ENCODE assay signal across 7 cellular contexts in genomic region chr2:105403785-105404698, GRCh38. TPM values are rescaled to one million over a fixed set of nuclear protein-coding genes. Genes with fewer than 3 reads are reported as not detected.
DNase-seq lines count a peak whose midpoint lies in the region; ATAC-seq, FAIRE-seq and TF ChIP-seq lines count a peak whose summit lies in the region.

No MANE protein-coding gene starts in this region.

- TF ChIP-seq POLR2A in transverse colon (IDR thresholded peaks at IDR 0.05) (peak; percentile 69), GM12892 (IDR thresholded peaks at IDR 0.05; ENCODE audit: low read depth, low read length) (no peak)

- H3K4me3 ChIP-seq in right atrium auricular region (no peak overlapping the region), transverse colon (no peak overlapping the region)

- in situ Hi-C loops in transverse colon (cut with MboI; ENCODE audit: low pct_ligation_motif_present in 1 of 4, low pct_unique_long_range_greater_than_20kb in 1 of 4, low sequenced_read_pairs in 3 of 4): no loop called here

- H3K9me3 ChIP-seq in right atrium auricular region: no peaks in the 10 kb centered on the region
- H3K9me3 ChIP-seq in transverse colon: no peaks in the 10 kb centered on the region

- H3K27me3 ChIP-seq in right atrium auricular region (no peaks in the 10 kb centered on the region), transverse colon (no peaks in the 10 kb centered on the region)

- intact Hi-C loops in transverse colon (cut with DNase I; ENCODE audit: low total_unique reads): no loop called here

- peak; percentile 90 for DNase-seq in HS-27A (ENCODE audit: low read depth)
- DNase-seq in T1000 (lab: John Stamatoyannopoulos, UW): peak; percentile 86
- DNase-seq in right atrium auricular region (ENCODE audit: low spot score): peak; percentile 61
- DNase-seq in transverse colon: peak; percentile 73
- DNase-seq in SIG-M5 treated with dmso at 0.1 percent for 504 hours (lab: John Stamatoyannopoulos, UW; ENCODE audit: unreplicated experiment): no peak
- no peak for DNase-seq in GM12892 (ENCODE audit: insufficient read length)

- no peak for FAIRE-seq in GM12892 (lab: Jason Lieb, UNC)

- TF ChIP-seq EP300 in transverse colon (IDR thresholded peaks at IDR 0.05; ENCODE audit: low read depth): peak; percentile 29

- no peak for TF ChIP-seq CTCF in right atrium auricular region (IDR thresholded peaks at IDR 0.05)
- TF ChIP-seq CTCF in transverse colon (IDR thresholded peaks at IDR 0.05): peak in 2 of 5 experiments; percentile 10 to 25

- WGBS in transverse colon (ENCODE audit: low coverage in 1 of 2), 2 donors: 42 to 50% methylated on average over 3 to 14 of the region's 14 CpGs

- H3K4me1 ChIP-seq in right atrium auricular region (peaks cover 0 to 31% of the 10 kb centered on the region in 2 donors), transverse colon (peaks cover 0 to 42% (median 29%) of the 10 kb centered on the region in 4 donors)

- H3K36me3 ChIP-seq in right atrium auricular region (no peaks in the 10 kb centered on the region), transverse colon (no peaks in the 10 kb centered on the region)

- peak overlapping the region in 1 of 2 donors; percentile 68 for H3K27ac ChIP-seq in right atrium auricular region
- H3K27ac ChIP-seq in transverse colon: peak overlapping the region; percentile 79 to 88 (median 86)

- ATAC-seq in HG02970 (IDR thresholded peaks at IDR 0.05; ENCODE audit: low FRiP score, unreplicated experiment): no peak

RNA-seq across cellular contexts. Expression of gene FHL2, which starts 5.2 kb away (rescaled TPM):
- total RNA-seq in right atrium auricular region (100 to 1,000 TPM; 141 to 356 TPM), transverse colon (100 to 1,000 TPM in 1 of 4 donors, 10 to 100 TPM in 3; 56.1 to 140 (median 89.2) TPM)
- 5.1 TPM for polyA plus RNA-seq in GM12892 (2012; ENCODE audit: missing spikeins)

Comparison
In these comparisons a context has a peak if more than half of its experiments do, and no peak if none do; other contexts are left out.
1. DNase-seq: peak in HS-27A (single experiment), T1000 (single experiment), right atrium auricular region (single experiment) and transverse colon (single experiment); none in SIG-M5 treated with dmso at 0.1 percent for 504 hours (single experiment) and GM12892 (single experiment).